Comparison of ENCODE assay signal across 14 cellular contexts in genomic region chr6:10532392-10532791, GRCh38. TPM values are rescaled to one million over a fixed set of nuclear protein-coding genes. Genes with fewer than 3 reads are reported as not detected.
DNase-seq lines count a peak whose midpoint lies in the region; ATAC-seq and TF ChIP-seq lines count a peak whose summit lies in the region.
"Had no signal": no experiment of that assay in that cellular context is flagged by ENCODE, and none has a peak within 500 bp of the region (broad histone marks: within the 10 kb centered on the region; RNA-seq: fewer than 3 reads in every experiment).

No MANE protein-coding gene starts in this region.

- H4K20me1 ChIP-seq in DOHH2 (ENCODE audit: control insufficient read depth, insufficient read depth, low read depth, low read length), result no peaks in the 10 kb centered on the region

- H3K36me3 Mint-ChIP-seq in CD14-positive monocyte, result peaks cover 1 to 6% of the 10 kb centered on the region in 2 donors
- H3K36me3 Mint-ChIP-seq in T-cell, result peaks cover 6% of the 10 kb centered on the region
- no peaks in the 10 kb centered on the region for H3K36me3 Mint-ChIP-seq in memory B cell

- H3K36me3 ChIP-seq in DOHH2 (ENCODE audit: control insufficient read depth, low read length) (peaks cover 32% of the 10 kb centered on the region), MG63 (no peaks in the 10 kb centered on the region)

- H3K4me2 ChIP-seq in DOHH2 (ENCODE audit: low read length), result peak overlapping the region; percentile 99
- H3K4me2 ChIP-seq: KMS-11 had no signal

- POLR2A ChIA-PET in T-cell (lab: Charles Lee), result no interaction called here

- H3K27ac ChIP-seq in DOHH2 (ENCODE audit: low read depth, low read length), result peak overlapping the region; percentile 99
- H3K27ac ChIP-seq: KMS-11 had no signal

- TF ChIP-seq CTCF in CD14-positive monocyte (IDR thresholded peaks at IDR 0.05) (no peak), DOHH2 (IDR thresholded peaks at IDR 0.05; ENCODE audit: low read depth, low read length, poor library complexity, severe bottlenecking) (no peak)

- peaks cover 68% of the 10 kb centered on the region for H3K79me2 ChIP-seq in DOHH2 (ENCODE audit: control insufficient read depth, low read length)

- no peaks in the 10 kb centered on the region for H3K9me3 Mint-ChIP-seq in CD14-positive monocyte
- peaks cover 0 to 4% (median 0%) of the 10 kb centered on the region in 3 donors for H3K9me3 Mint-ChIP-seq in T-cell
- no peaks in the 10 kb centered on the region for H3K9me3 Mint-ChIP-seq in memory B cell
- H3K9me3 Mint-ChIP-seq: type B pancreatic cell had no signal

- CTCF ChIA-PET in T-cell (lab: Charles Lee), result no interaction called here

- H3K4me1 Mint-ChIP-seq in CD14-positive monocyte (peaks cover 84% of the 10 kb centered on the region), T-cell (peaks cover 52 to 67% (median 63%) of the 10 kb centered on the region in 3 donors), memory B cell (peaks cover 48% of the 10 kb centered on the region)

- no peak for DNase-seq in CD14-positive monocyte (ENCODE audit: low spot score)
- no peak for DNase-seq in T-cell
- no peak for DNase-seq in memory B cell (ENCODE audit: low spot score in 2 of 2)
- no peak for DNase-seq in activated gamma-delta T cell (lab: John Stamatoyannopoulos, UW)
- DNase-seq in NCI-H510A treated with DMSO at 0.1 percent for 48 hours (lab: John Stamatoyannopoulos, UW), result no peak
- DNase-seq in hypothalamus (lab: John Stamatoyannopoulos, UW), result no peak
- no peak for DNase-seq in MG63
- DNase-seq: activated effector memory CD4-positive, alpha-beta T cell treated with anti-CD3 and anti-CD28 coated beads, Interleukin-2, amount 50 U/mL, for 16 hours; C1 segment of cervical spinal cord; NCI-H1694; NCI-H524 had no signal

- no peak for ATAC-seq in T-cell (replicated peaks in 1 of 4)
- no peak for ATAC-seq in memory B cell (ENCODE audit: low read depth)

- H3K4me3 ChIP-seq in DOHH2 (ENCODE audit: low read length) (peak overlapping the region; percentile 77), MG63 (no peak overlapping the region)

- intact Hi-C loops in CD14-positive monocyte (cut with micrococcal nuclease), result loop anchor here (5.0 to 10.0 kb wide), 3 partner anchors 62 to 105 kb away; no protein-coding TSS in a partner anchor

- H3K27me3 ChIP-seq in DOHH2 (ENCODE audit: control insufficient read depth, low read length), result no peaks in the 10 kb centered on the region
- H3K27me3 ChIP-seq in MG63, result no peaks in the 10 kb centered on the region

- no peaks in the 10 kb centered on the region for H3K9me3 ChIP-seq in DOHH2 (ENCODE audit: control insufficient read depth, insufficient read depth, low read length)
- no peaks in the 10 kb centered on the region for H3K9me3 ChIP-seq in MG63

- H3K27ac Mint-ChIP-seq in CD14-positive monocyte, result peak overlapping the region; percentile 88 to 98 (median 92)
- no peak overlapping the region for H3K27ac Mint-ChIP-seq in T-cell
- peak overlapping the region; percentile 94 for H3K27ac Mint-ChIP-seq in memory B cell
- H3K27ac Mint-ChIP-seq: type B pancreatic cell had no signal

- peaks cover 60% of the 10 kb centered on the region for H3F3A ChIP-seq in DOHH2 (ENCODE audit: control insufficient read depth, insufficient read depth)

- peaks cover 73% of the 10 kb centered on the region for H3K4me1 ChIP-seq in DOHH2 (ENCODE audit: control insufficient read depth, low read length)

- H3K4me3 Mint-ChIP-seq in CD14-positive monocyte (peak overlapping the region; percentile 66 to 89), T-cell (peak overlapping the region; percentile 40 to 89 (median 60)), memory B cell (peak overlapping the region; percentile 86)

- H3K27me3 Mint-ChIP-seq in CD14-positive monocyte (ENCODE audit: low read depth in 3 of 3), result no peaks in the 10 kb centered on the region
- H3K27me3 Mint-ChIP-seq in T-cell, result no peaks in the 10 kb centered on the region
- no peaks in the 10 kb centered on the region for H3K27me3 Mint-ChIP-seq in memory B cell
- H3K27me3 Mint-ChIP-seq: type B pancreatic cell had no signal

- no peaks in the 10 kb centered on the region for H3K9me2 ChIP-seq in DOHH2 (replicated peaks; ENCODE audit: control insufficient read depth, low read length)

RNA-seq across cellular contexts. Expression of gene GCNT2, which starts 11.2 kb away (rescaled TPM):
- 1 to 10 TPM; 3.5 to 4.3 TPM for polyA plus RNA-seq in CD14-positive monocyte
- total RNA-seq in T-cell, result 1 to 10 TPM; 2.2 to 6.8 (median 2.9) TPM
- total RNA-seq in MG63 (2014; rRNA removed; shearing (Covaris generic); ENCODE audit: low replicate concordance), result 5.6 and 6.4 TPM in 2 replicates

Comparison
In these comparisons a context has a peak if more than half of its experiments do, and no peak if none do; other contexts are left out.
1. H3K27ac Mint-ChIP-seq: peak in CD14-positive monocyte (7 of 7) and memory B cell (single experiment); none in T-cell (0 of 2).
2. Peak in every context shown above with its lines, with median percentiles within 50 percentile points of each other: H3K4me3 Mint-ChIP-seq.